In genomic region chr3:146640361-146640760, GRCh38 we compare ENCODE assay signal across 1 cellular context.
TF ChIP-seq lines count a peak whose summit lies in the region.

No MANE protein-coding gene starts in this region.

TF ChIP-seq in SK-N-SH treated with all-trans-retinoic acid at 6 μM for 48 hours, 23 proteins besides CTCF, POLR2A, EP300 and RAD21 (continued from another document):
- TF ChIP-seq GLIS3 (CRISPR knock-in tag; IDR thresholded peaks at IDR 0.05) (no peak), CREB5 (CRISPR knock-in tag; IDR thresholded peaks at IDR 0.05; ENCODE audit: low read depth) (no peak), PATZ1 (CRISPR knock-in tag; IDR thresholded peaks at IDR 0.05; ENCODE audit: borderline replicate concordance) (no peak)
